Comparison of ENCODE assay signal across 2 cellular contexts in the genomic region with DNA sequence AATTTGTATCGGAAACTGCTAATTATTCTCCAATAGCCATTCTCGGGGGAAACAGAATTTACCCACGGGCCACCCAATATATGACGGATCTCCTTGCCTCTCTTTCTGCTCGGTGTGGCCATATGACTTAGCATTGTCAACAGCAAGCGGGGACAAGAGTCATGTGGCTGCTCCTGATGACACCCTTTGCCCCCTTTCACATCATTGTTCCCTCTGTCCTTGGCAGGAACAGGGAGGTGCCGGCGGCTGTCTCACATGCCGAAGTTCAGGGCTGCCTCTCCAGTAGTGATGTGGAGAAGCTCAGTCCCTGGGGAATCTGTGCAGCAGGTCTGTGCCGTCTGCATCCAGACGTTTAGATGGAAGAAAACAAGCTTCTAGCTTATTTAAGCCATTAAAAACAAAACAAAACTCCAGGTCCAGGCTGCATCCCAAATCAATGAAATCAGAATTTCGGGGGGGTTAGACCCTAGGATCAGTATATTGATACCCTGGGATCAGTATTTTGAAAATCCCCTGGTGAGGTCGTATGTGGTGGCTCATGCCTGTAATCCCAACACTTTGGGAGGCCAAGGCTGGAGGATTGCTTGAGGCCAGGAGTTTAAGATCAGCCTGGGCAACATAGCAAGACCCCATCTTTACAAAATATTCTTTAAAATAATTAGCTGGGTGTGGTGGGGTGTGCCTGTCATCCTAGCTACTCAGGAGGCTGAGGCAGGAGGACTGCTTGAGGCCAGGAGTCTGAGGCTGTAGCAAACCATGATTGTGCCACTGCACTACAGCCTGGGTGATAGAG.
TF ChIP-seq lines count a peak whose summit lies in the region.

No MANE protein-coding gene starts in this region.

TF ChIP-seq in HepG2, 621 proteins besides CTCF, POLR2A, EP300 and RAD21 (continues in another document):
- no peak for TF ChIP-seq EZH2 (conservative IDR thresholded peaks at IDR 0.05; ENCODE audit: low read depth, low read length)
- TF ChIP-seq SP5 (CRISPR knock-in tag; IDR thresholded peaks at IDR 0.05; ENCODE audit: borderline replicate concordance, low read depth) = peak; percentile 83
- TF ChIP-seq HNF4A (CRISPR knock-in tag; IDR thresholded peaks at IDR 0.05) = peak; percentile 65
- TF ChIP-seq TOPORS (CRISPR knock-in tag; IDR thresholded peaks at IDR 0.05) = no peak
- peak; percentile 49; the same call in 1 of the 2 replicates for TF ChIP-seq IRF2 (CRISPR knock-in tag; IDR thresholded peaks at IDR 0.05)
- TF ChIP-seq ZBTB38 (CRISPR knock-in tag; IDR thresholded peaks at IDR 0.05) = peak; percentile 73
- TF ChIP-seq, protein P1, sequence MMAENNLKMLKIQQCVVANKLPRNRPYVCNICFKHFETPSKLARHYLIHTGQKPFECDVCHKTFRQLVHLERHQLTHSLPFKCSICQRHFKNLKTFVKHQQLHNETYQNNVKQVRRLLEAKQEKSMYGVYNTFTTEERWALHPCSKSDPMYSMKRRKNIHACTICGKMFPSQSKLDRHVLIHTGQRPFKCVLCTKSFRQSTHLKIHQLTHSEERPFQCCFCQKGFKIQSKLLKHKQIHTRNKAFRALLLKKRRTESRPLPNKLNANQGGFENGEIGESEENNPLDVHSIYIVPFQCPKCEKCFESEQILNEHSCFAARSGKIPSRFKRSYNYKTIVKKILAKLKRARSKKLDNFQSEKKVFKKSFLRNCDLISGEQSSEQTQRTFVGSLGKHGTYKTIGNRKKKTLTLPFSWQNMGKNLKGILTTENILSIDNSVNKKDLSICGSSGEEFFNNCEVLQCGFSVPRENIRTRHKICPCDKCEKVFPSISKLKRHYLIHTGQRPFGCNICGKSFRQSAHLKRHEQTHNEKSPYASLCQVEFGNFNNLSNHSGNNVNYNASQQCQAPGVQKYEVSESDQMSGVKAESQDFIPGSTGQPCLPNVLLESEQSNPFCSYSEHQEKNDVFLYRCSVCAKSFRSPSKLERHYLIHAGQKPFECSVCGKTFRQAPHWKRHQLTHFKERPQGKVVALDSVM (CRISPR knock-in tag; IDR thresholded peaks at IDR 0.05) = peak; percentile 78; the same call in 1 of the 2 replicates
- peak; percentile 25; the same call in 1 of the 2 replicates for TF ChIP-seq ZFX (CRISPR knock-in tag; IDR thresholded peaks at IDR 0.05; ENCODE audit: low read depth)
- no peak for TF ChIP-seq FOXA1 (IDR thresholded peaks at IDR 0.05)
- peak; percentile 77 for TF ChIP-seq FOXA1 (CRISPR knock-in tag; IDR thresholded peaks at IDR 0.05)
- TF ChIP-seq ZNF432 (CRISPR knock-in tag; IDR thresholded peaks at IDR 0.05; ENCODE audit: borderline replicate concordance) = no peak
- TF ChIP-seq ZNF552 (CRISPR knock-in tag; IDR thresholded peaks at IDR 0.05; ENCODE audit: borderline replicate concordance) = no peak
- TF ChIP-seq NONO (IDR thresholded peaks at IDR 0.05) = no peak
- TF ChIP-seq NONO (CRISPR knock-in tag; conservative IDR thresholded peaks at IDR 0.05) = 0 out of 2 replicates have a peak, but pooled peaks have one; percentile 18
- peak; percentile 43; the same call in 1 of the 2 replicates for TF ChIP-seq HOMEZ (CRISPR knock-in tag; IDR thresholded peaks at IDR 0.05; ENCODE audit: low read depth)
- TF ChIP-seq PAXIP1 (CRISPR knock-in tag; conservative IDR thresholded peaks at IDR 0.05) = peak; percentile 56
- no peak for TF ChIP-seq ZNF703 (CRISPR knock-in tag; IDR thresholded peaks at IDR 0.05; ENCODE audit: borderline replicate concordance)

TF ChIP-seq in K562, 482 proteins besides CTCF, POLR2A, EP300 and RAD21:
- TF ChIP-seq ZNF121 (CRISPR knock-in tag; conservative IDR thresholded peaks at IDR 0.05) (peak; percentile 92), CHD4 (IDR thresholded peaks at IDR 0.05; ENCODE audit: insufficient read depth, insufficient replicate concordance, low read depth, low read length, poor library complexity, severe bottlenecking) (no peak), MYNN (IDR thresholded peaks at IDR 0.05) (no peak), MYNN (CRISPR knock-in tag; IDR thresholded peaks at IDR 0.05) (no peak), RFX7 (CRISPR knock-in tag; IDR thresholded peaks at IDR 0.05) (no peak), AFF1 (IDR thresholded peaks at IDR 0.05; ENCODE audit: low read depth in 1 of 2, partially characterized antibody in 2 of 2) (no peak)
